1 cellular context compared by ENCODE assay signal in the genomic region with DNA sequence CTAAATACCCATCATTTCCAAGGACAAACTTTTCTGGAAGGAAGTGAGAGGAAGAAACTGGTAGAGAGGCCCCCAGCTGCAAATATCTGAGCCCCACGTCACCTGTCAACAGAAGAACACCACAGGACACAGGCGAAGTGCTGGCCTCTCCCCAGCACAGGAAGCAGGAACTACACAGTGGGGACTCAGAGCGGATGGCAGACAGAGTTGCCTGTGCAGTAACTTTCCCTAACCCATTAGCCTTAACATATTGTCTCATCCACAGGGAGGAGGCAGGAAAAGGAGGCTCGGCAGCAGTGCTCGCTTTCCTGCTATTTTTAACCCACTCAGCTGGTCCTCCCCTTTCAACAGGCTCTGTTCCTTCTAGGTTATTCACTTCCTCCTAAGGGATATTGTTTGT.
TF ChIP-seq lines count a peak whose summit lies in the region.

No MANE protein-coding gene starts in this region.

TF ChIP-seq in K562, 482 proteins besides CTCF, POLR2A, EP300 and RAD21 (continued from another document):
- TF ChIP-seq, protein P1, sequence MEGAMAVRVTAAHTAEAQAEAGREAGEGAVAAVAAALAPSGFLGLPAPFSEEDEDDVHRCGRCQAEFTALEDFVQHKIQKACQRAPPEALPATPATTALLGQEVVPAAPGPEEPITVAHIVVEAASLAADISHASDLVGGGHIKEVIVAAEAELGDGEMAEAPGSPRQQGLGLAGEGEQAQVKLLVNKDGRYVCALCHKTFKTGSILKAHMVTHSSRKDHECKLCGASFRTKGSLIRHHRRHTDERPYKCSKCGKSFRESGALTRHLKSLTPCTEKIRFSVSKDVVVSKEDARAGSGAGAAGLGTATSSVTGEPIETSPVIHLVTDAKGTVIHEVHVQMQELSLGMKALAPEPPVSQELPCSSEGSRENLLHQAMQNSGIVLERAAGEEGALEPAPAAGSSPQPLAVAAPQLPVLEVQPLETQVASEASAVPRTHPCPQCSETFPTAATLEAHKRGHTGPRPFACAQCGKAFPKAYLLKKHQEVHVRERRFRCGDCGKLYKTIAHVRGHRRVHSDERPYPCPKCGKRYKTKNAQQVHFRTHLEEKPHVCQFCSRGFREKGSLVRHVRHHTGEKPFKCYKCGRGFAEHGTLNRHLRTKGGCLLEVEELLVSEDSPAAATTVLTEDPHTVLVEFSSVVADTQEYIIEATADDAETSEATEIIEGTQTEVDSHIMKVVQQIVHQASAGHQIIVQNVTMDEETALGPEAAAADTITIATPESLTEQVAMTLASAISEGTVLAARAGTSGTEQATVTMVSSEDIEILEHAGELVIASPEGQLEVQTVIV (CRISPR knock-in tag; IDR thresholded peaks at IDR 0.05; ENCODE audit: borderline replicate concordance) = no peak
- TF ChIP-seq RUNX1 (IDR thresholded peaks at IDR 0.05; ENCODE audit: low read depth) (no peak), PRPF4 (IDR thresholded peaks at IDR 0.05; ENCODE audit: insufficient read depth, low read depth, low read length, poor library complexity, severe bottlenecking) (no peak), TARDBP (IDR thresholded peaks at IDR 0.05) (no peak), ELF4 (CRISPR knock-in tag; IDR thresholded peaks at IDR 0.05) (no peak), ZNF23 (CRISPR knock-in tag; IDR thresholded peaks at IDR 0.05) (no peak)
